In genomic region chr3:173397161-173398110, GRCh38 we compare ENCODE assay signal across 1 cellular context.
TF ChIP-seq lines count a peak whose summit lies in the region.

Gene NLGN1, plus strand, starts transcription at chr3:173397744.

TF ChIP-seq in HepG2, 621 proteins besides CTCF, POLR2A, EP300 and RAD21 (continued from another document):
- TF ChIP-seq, protein P1, sequence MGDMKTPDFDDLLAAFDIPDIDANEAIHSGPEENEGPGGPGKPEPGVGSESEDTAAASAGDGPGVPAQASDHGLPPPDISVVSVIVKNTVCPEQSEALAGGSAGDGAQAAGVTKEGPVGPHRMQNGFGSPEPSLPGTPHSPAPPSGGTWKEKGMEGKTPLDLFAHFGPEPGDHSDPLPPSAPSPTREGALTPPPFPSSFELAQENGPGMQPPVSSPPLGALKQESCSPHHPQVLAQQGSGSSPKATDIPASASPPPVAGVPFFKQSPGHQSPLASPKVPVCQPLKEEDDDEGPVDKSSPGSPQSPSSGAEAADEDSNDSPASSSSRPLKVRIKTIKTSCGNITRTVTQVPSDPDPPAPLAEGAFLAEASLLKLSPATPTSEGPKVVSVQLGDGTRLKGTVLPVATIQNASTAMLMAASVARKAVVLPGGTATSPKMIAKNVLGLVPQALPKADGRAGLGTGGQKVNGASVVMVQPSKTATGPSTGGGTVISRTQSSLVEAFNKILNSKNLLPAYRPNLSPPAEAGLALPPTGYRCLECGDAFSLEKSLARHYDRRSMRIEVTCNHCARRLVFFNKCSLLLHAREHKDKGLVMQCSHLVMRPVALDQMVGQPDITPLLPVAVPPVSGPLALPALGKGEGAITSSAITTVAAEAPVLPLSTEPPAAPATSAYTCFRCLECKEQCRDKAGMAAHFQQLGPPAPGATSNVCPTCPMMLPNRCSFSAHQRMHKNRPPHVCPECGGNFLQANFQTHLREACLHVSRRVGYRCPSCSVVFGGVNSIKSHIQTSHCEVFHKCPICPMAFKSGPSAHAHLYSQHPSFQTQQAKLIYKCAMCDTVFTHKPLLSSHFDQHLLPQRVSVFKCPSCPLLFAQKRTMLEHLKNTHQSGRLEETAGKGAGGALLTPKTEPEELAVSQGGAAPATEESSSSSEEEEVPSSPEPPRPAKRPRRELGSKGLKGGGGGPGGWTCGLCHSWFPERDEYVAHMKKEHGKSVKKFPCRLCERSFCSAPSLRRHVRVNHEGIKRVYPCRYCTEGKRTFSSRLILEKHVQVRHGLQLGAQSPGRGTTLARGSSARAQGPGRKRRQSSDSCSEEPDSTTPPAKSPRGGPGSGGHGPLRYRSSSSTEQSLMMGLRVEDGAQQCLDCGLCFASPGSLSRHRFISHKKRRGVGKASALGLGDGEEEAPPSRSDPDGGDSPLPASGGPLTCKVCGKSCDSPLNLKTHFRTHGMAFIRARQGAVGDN (CRISPR knock-in tag; IDR thresholded peaks at IDR 0.05) = no peak
- TF ChIP-seq ZNF550 (CRISPR knock-in tag; IDR thresholded peaks at IDR 0.05; ENCODE audit: borderline replicate concordance) = no peak
- TF ChIP-seq ZBTB25 (CRISPR knock-in tag; IDR thresholded peaks at IDR 0.05) = no peak
